8 cellular contexts compared by ENCODE assay signal in genomic region chr17:40191237-40192208, GRCh38. TPM values are rescaled to one million over a fixed set of nuclear protein-coding genes. Genes with fewer than 3 reads are reported as not detected.
DNase-seq lines count a peak whose midpoint lies in the region; ATAC-seq, FAIRE-seq and TF ChIP-seq lines count a peak whose summit lies in the region.

No MANE protein-coding gene starts in this region.

- H3K27me3 ChIP-seq in H1 (replicated peaks in 1 of 4; ENCODE audit: control insufficient read depth in 3 of 4, extremely low read depth in 1 of 4, insufficient read depth in 3 of 4, low read length in 3 of 4) = no peaks in the 10 kb centered on the region
- no peaks in the 10 kb centered on the region for H3K27me3 ChIP-seq in mesenchymal stem cell (ENCODE audit: control insufficient read depth in 1 of 2, insufficient read depth in 1 of 2, low read length in 2 of 2)

- CTCF ChIA-PET in H1 (lab: Charles Lee; ENCODE audit: partially characterized antibody) = interaction anchor here (0.7 to 7.9 kb wide), 34 partner anchors 8 to 342 kb away, joined by 3 to 61 read pairs (median 4); partner anchors contain the start of genes CSF3, RAPGEFL1 and WIPF2

- H3K4ac ChIP-seq in H1 (replicated peaks; ENCODE audit: insufficient read length, low read depth, low read length) = no peak overlapping the region
- H3K4ac ChIP-seq in mesenchymal stem cell (ENCODE audit: low read depth in 1 of 2, low read length in 2 of 2) = no peak overlapping the region

- in situ Hi-C loops in G401 (cut with HindIII; ENCODE audit: low sequenced_read_pairs) = no loop called here

- no peak overlapping the region for H3K14ac ChIP-seq in H1 (ENCODE audit: insufficient read length)
- no peak overlapping the region for H3K14ac ChIP-seq in mesenchymal stem cell (ENCODE audit: low read length in 2 of 2)

- peak overlapping the region; percentile 20 to 73 (median 44) for H3K4me3 ChIP-seq in H1 (ENCODE audit: extremely low read depth in 1 of 4, insufficient read depth in 2 of 4, low read depth in 3 of 4, low read length in 4 of 4)
- peak overlapping the region; percentile 58 to 77 for H3K4me3 ChIP-seq in mesenchymal stem cell (ENCODE audit: insufficient read depth in 1 of 2, low read depth in 1 of 2, low read length in 2 of 2)

- H2AK5ac ChIP-seq in H1 (ENCODE audit: low read depth, low read length) (no peak overlapping the region), mesenchymal stem cell (ENCODE audit: low read length, severe bottlenecking) (peak overlapping the region; percentile 41)

- 0 out of 2 replicates have a peak overlapping the region, but pooled peaks have one; percentile 44 for H2AFZ ChIP-seq in H1 (ENCODE audit: low read length)
- H2AFZ ChIP-seq in mesenchymal stem cell (ENCODE audit: low read depth, low read length) = no peak overlapping the region

- H2BK12ac ChIP-seq in H1 (ENCODE audit: low read depth, low read length) = peak overlapping the region; percentile 50; the same call in 1 of the 2 replicates
- peak overlapping the region in 1 of 2 experiments; percentile 52 for H2BK12ac ChIP-seq in mesenchymal stem cell (ENCODE audit: low read length in 2 of 2)

- H3K27ac ChIP-seq in H1 (ENCODE audit: low read depth, low read length) (no peak overlapping the region), mesenchymal stem cell (ENCODE audit: low read length, poor library complexity, severe bottlenecking) (no peak overlapping the region)

- peaks cover 0 to 15% (median 6%) of the 10 kb centered on the region in 4 experiments; a peak in 5 of 8 replicates for H3K36me3 ChIP-seq in H1 (ENCODE audit: control insufficient read depth in 2 of 4, insufficient read depth in 4 of 4, low read length in 3 of 4)
- peaks cover 27 to 35% of the 10 kb centered on the region in 2 experiments for H3K36me3 ChIP-seq in mesenchymal stem cell (ENCODE audit: control insufficient read depth in 1 of 2, insufficient read depth in 2 of 2, low read depth in 1 of 2, low read length in 2 of 2)

- H3K18ac ChIP-seq in H1 (ENCODE audit: extremely low read depth, low read length) (peak overlapping the region; percentile 65), mesenchymal stem cell (ENCODE audit: low read depth in 1 of 2, low read length in 2 of 2) (peak overlapping the region in 1 of 2 experiments; percentile 86)

- peak overlapping the region; percentile 73 for H3K56ac ChIP-seq in H1 (replicated peaks; ENCODE audit: insufficient read length, low read depth, low read length)

- no peak overlapping the region for H4K91ac ChIP-seq in H1 (replicated peaks; ENCODE audit: insufficient read length, low read length)
- H4K91ac ChIP-seq in mesenchymal stem cell (ENCODE audit: low read length) = no peak overlapping the region

- POLR2A ChIA-PET in H1 (lab: Charles Lee; ENCODE audit: partially characterized antibody) = interaction anchor here (0.5 to 10.5 kb wide), 12 partner anchors 8 to 128 kb away, joined by 3 to 105 read pairs (median 4); partner anchors contain the start of genes CDC6, RAPGEFL1, THRA and WIPF2

- peaks cover 8% of the 10 kb centered on the region for H3K23me2 ChIP-seq in H1 (ENCODE audit: low read depth, low read length)

- H3K79me2 ChIP-seq in H1 (ENCODE audit: control insufficient read depth in 1 of 2, insufficient read depth in 2 of 2, low read length in 2 of 2) = no peaks in the 10 kb centered on the region

- no peak for TF ChIP-seq POLR2A in H1 (IDR thresholded peaks at IDR 0.05; ENCODE audit: control extremely low read depth in 1 of 2, low read depth in 2 of 2, low read length in 2 of 2)

- no peaks in the 10 kb centered on the region for H3K9me3 ChIP-seq in H1 (ENCODE audit: insufficient read depth in 2 of 2, low read depth in 1 of 2, low read length in 1 of 2)
- no peaks in the 10 kb centered on the region for H3K9me3 ChIP-seq in mesenchymal stem cell (ENCODE audit: control insufficient read depth, low read length)

- H3K79me1 ChIP-seq in H1 (ENCODE audit: low read depth, low read length) = no peaks in the 10 kb centered on the region
- no peaks in the 10 kb centered on the region for H3K79me1 ChIP-seq in mesenchymal stem cell (replicated peaks; ENCODE audit: low read length, poor library complexity, severe bottlenecking)

- H3K4me2 ChIP-seq in H1 (ENCODE audit: insufficient read depth in 1 of 2, low read depth in 2 of 2, low read length in 2 of 2) (peak overlapping the region; percentile 89 to 95), mesenchymal stem cell (ENCODE audit: low read length, poor library complexity, severe bottlenecking) (peak overlapping the region; percentile 97)

- H4K5ac ChIP-seq in H1 (ENCODE audit: insufficient read length, low read depth, low read length) = peak overlapping the region; percentile 21

- H4K8ac ChIP-seq in H1 (ENCODE audit: extremely low read depth, insufficient read depth, low read length) (peak overlapping the region; percentile 68; the same call in 1 of the 2 replicates), mesenchymal stem cell (ENCODE audit: low read length) (peak overlapping the region; percentile 80)

- H2BK15ac ChIP-seq in H1 (ENCODE audit: low read length) = peak overlapping the region; percentile 72; the same call in 1 of the 2 replicates
- H2BK15ac ChIP-seq in mesenchymal stem cell (ENCODE audit: low read depth, poor library complexity, severe bottlenecking) = peak overlapping the region; percentile 14

- peak; percentile 58 to 73 (median 71) for TF ChIP-seq CTCF in H1 (IDR thresholded peaks at IDR 0.05; ENCODE audit: control extremely low read depth in 1 of 3, insufficient read depth in 1 of 3, low read depth in 1 of 3, low read length in 3 of 3)

- ATAC-seq in HG02588 (IDR thresholded peaks at IDR 0.05; ENCODE audit: unreplicated experiment) = peak; percentile 72

- no peak for TF ChIP-seq EP300 in H1 (IDR thresholded peaks at IDR 0.05; ENCODE audit: borderline replicate concordance in 1 of 2, low read depth in 2 of 2, low read length in 2 of 2)

- WGBS in H1 (ENCODE audit: extremely low coverage in 1 of 2, insufficient coverage in 1 of 2, insufficient read length in 1 of 2, insufficient replicate concordance in 2 of 2, low coverage in 1 of 2, low lambda C conversion rate in 2 of 2, missing lambda C conversion rate in 1 of 2), 2 experiments = 7% methylated on average over 38 of the region's 60 CpGs; no CpG with 5 or more reads in 1 of the 2 experiments
- 2% methylated on average over 57 of the region's 60 CpGs for WGBS in mesenchymal stem cell

- H2BK5ac ChIP-seq in H1 (ENCODE audit: low read depth, low read length) (peak overlapping the region; percentile 44; the same call in 1 of the 2 replicates), mesenchymal stem cell (ENCODE audit: low read depth, low read length, poor library complexity, severe bottlenecking) (no peak overlapping the region)

- H2BK20ac ChIP-seq in H1 (ENCODE audit: low read length) = no peak overlapping the region

- H3K23ac ChIP-seq in H1 (ENCODE audit: insufficient read length) (no peak overlapping the region), mesenchymal stem cell (ENCODE audit: low read length in 2 of 2) (no peak overlapping the region)

- FAIRE-seq in H1 (lab: Jason Lieb, UNC) = no peak

- H2BK120ac ChIP-seq in H1 (replicated peaks; ENCODE audit: low read depth, low read length) = no peak overlapping the region
- H2BK120ac ChIP-seq in mesenchymal stem cell (ENCODE audit: low read depth, low read length) = no peak overlapping the region

- H3K9ac ChIP-seq in H1 (replicated peaks in 1 of 4; ENCODE audit: extremely low read depth in 1 of 4, low read depth in 3 of 4, low read length in 3 of 4) (peak overlapping the region in 2 of 4 experiments; percentile 13 to 33; a peak in 2 of 7 replicates), mesenchymal stem cell (ENCODE audit: low read length) (peak overlapping the region; percentile 74)

- DNase-seq in G401 (ENCODE audit: low spot score) (peak; percentile 81), NCI-H345 treated with DMSO at 0.1 percent for 48 hours (lab: John Stamatoyannopoulos, UW; ENCODE audit: unreplicated experiment) (peak; percentile 80), H1 (ENCODE audit: low read depth in 1 of 2, low spot score in 2 of 2) (peak; percentile 70 to 87), mesenchymal stem cell (peak; percentile 84), NCI-H1048 (lab: John Stamatoyannopoulos, UW) (no peak)
- DNase-seq in activated CD8-positive, alpha-beta memory T cell treated with anti-CD3 and anti-CD28 coated beads for 1 hour (ENCODE audit: extremely low read depth in 1 of 2, low read depth in 1 of 2) = peak; percentile 39 to 54
- DNase-seq in stimulated activated CD8-positive, alpha-beta memory T cell treated with anti-CD3 and anti-CD28 coated beads, Interleukin-12 subunit alpha, Interleukin-12 subunit beta, amount 100 ng/mL, for 4 hours (ENCODE audit: low read depth) = peak; percentile 42

- H4K20me1 ChIP-seq in H1 (replicated peaks in 1 of 2; ENCODE audit: control insufficient read depth in 1 of 2, insufficient read depth in 2 of 2, low read length in 2 of 2) = peaks cover 0 to 2% of the 10 kb centered on the region in 2 experiments

- peak; percentile 32 to 60 for TF ChIP-seq RAD21 in H1 (IDR thresholded peaks at IDR 0.05 in 1 of 2, conservative IDR thresholded peaks at IDR 0.05 in 1 of 2; ENCODE audit: low read depth in 2 of 2, low read length in 2 of 2)

- H3K4me1 ChIP-seq in H1 (replicated peaks in 1 of 4; ENCODE audit: control insufficient read depth in 3 of 4, insufficient read depth in 4 of 4, low read length in 3 of 4) (peaks cover 0 to 15% (median 8%) of the 10 kb centered on the region in 4 experiments; a peak in 5 of 7 replicates), mesenchymal stem cell (ENCODE audit: control insufficient read depth, insufficient read depth, low read depth, low read length) (peaks cover 18% of the 10 kb centered on the region)

RNA-seq across cellular contexts. Expression of gene RAPGEFL1, which starts 14.3 kb away (rescaled TPM):
- 1.1 and 2.6 TPM in 2 replicates for total RNA-seq in G401 (2014; rRNA removed; shearing (Covaris generic))
- total RNA-seq in H1 (2021; fragmentation: NEBNext Ultra II Directional; extraction: Animal tissue kit (Norgen Biotek cat#: 25700)) = 18.1 and 20.2 TPM in 2 replicates
- 20.0 and 25.0 TPM in 2 replicates for polyA plus RNA-seq in H1 (2011; rRNA removed)
- polyA plus RNA-seq in H1 (2011; cell fraction: cytosol; rRNA removed) = 18.6 TPM
- 80.0 TPM for polyA plus RNA-seq in H1 (2011; cell fraction: nucleus; rRNA removed)
- 19.0 to 23.2 TPM (median 20.9 TPM) in 4 replicates for polyA plus RNA-seq in H1 (2012, experiment 1 of 2)
- polyA plus RNA-seq in H1 (2012, experiment 2 of 2) = 16.1 TPM
- polyA plus RNA-seq in H1 (2013, experiment 1 of 2) = 9.5 TPM
- polyA plus RNA-seq in H1 (2013, experiment 2 of 2) = 8.0 TPM
- polyA minus RNA-seq in H1 (2011; rRNA and poly(A)+ RNA removed) = 14.1 and 20.0 TPM in 2 replicates
- polyA minus RNA-seq in H1 (2011; cell fraction: cytosol; rRNA and poly(A)+ RNA removed) = 12.9 TPM
- polyA minus RNA-seq in H1 (2011; cell fraction: nucleus; rRNA and poly(A)+ RNA removed) = 27.9 TPM
- 1.5 TPM for polyA plus RNA-seq in mesenchymal stem cell (2013, experiment 1 of 2)
- polyA plus RNA-seq in mesenchymal stem cell (2013, experiment 2 of 2) = 1.4 TPM

RNA-seq across cellular contexts. Expression of gene WIPF2, which starts 27.6 kb away (rescaled TPM):
- 4.6 and 9.7 TPM in 2 replicates for total RNA-seq in G401 (2014; rRNA removed; shearing (Covaris generic))
- 21.1 and 25.3 TPM in 2 replicates for total RNA-seq in H1 (2021; fragmentation: NEBNext Ultra II Directional; extraction: Animal tissue kit (Norgen Biotek cat#: 25700))
- 6.9 and 9.2 TPM in 2 replicates for polyA plus RNA-seq in H1 (2011; rRNA removed)
- 3.8 TPM for polyA plus RNA-seq in H1 (2011; cell fraction: cytosol; rRNA removed)
- 8.9 TPM for polyA plus RNA-seq in H1 (2011; cell fraction: nucleus; rRNA removed)
- 14.4 to 20.0 TPM (median 16.0 TPM) in 4 replicates for polyA plus RNA-seq in H1 (2012, experiment 1 of 2)
- 9.9 TPM for polyA plus RNA-seq in H1 (2012, experiment 2 of 2)
- 13.7 TPM for polyA plus RNA-seq in H1 (2013, experiment 1 of 2)
- polyA plus RNA-seq in H1 (2013, experiment 2 of 2) = 13.5 TPM
- polyA minus RNA-seq in H1 (2011; rRNA and poly(A)+ RNA removed) = 7.9 and 9.3 TPM in 2 replicates
- polyA minus RNA-seq in H1 (2011; cell fraction: cytosol; rRNA and poly(A)+ RNA removed) = 6.1 TPM
- polyA minus RNA-seq in H1 (2011; cell fraction: nucleus; rRNA and poly(A)+ RNA removed) = 4.3 TPM
- 21.9 TPM for polyA plus RNA-seq in mesenchymal stem cell (2013, experiment 1 of 2)
- 20.9 TPM for polyA plus RNA-seq in mesenchymal stem cell (2013, experiment 2 of 2)

RNA-seq across cellular contexts. Expression of gene CASC3, which starts 51.2 kb away (rescaled TPM):
- 31.1 and 61.1 TPM in 2 replicates for total RNA-seq in G401 (2014; rRNA removed; shearing (Covaris generic))
- 114 and 116 TPM in 2 replicates for total RNA-seq in H1 (2021; fragmentation: NEBNext Ultra II Directional; extraction: Animal tissue kit (Norgen Biotek cat#: 25700))
- polyA plus RNA-seq in H1 (2011; rRNA removed) = 80.2 and 85.7 TPM in 2 replicates
- polyA plus RNA-seq in H1 (2011; cell fraction: cytosol; rRNA removed) = 63.6 TPM
- 136 TPM for polyA plus RNA-seq in H1 (2011; cell fraction: nucleus; rRNA removed)
- 79.5 to 94.5 TPM (median 87.8 TPM) in 4 replicates for polyA plus RNA-seq in H1 (2012, experiment 1 of 2)
- 49.9 TPM for polyA plus RNA-seq in H1 (2012, experiment 2 of 2)
- 60.2 TPM for polyA plus RNA-seq in H1 (2013, experiment 1 of 2)
- polyA plus RNA-seq in H1 (2013, experiment 2 of 2) = 58.7 TPM
- 76.1 and 78.3 TPM in 2 replicates for polyA minus RNA-seq in H1 (2011; rRNA and poly(A)+ RNA removed)
- polyA minus RNA-seq in H1 (2011; cell fraction: cytosol; rRNA and poly(A)+ RNA removed) = 36.5 TPM
- polyA minus RNA-seq in H1 (2011; cell fraction: nucleus; rRNA and poly(A)+ RNA removed) = 81.4 TPM
- polyA plus RNA-seq in mesenchymal stem cell (2013, experiment 1 of 2) = 35.8 TPM
- polyA plus RNA-seq in mesenchymal stem cell (2013, experiment 2 of 2) = 33.7 TPM
